ENCODE assay signal across 1 cellular context in genomic region chr10:33334839-33335549, GRCh38.
TF ChIP-seq lines count a peak whose summit lies in the region.

No MANE protein-coding gene starts in this region.

TF ChIP-seq in H1, 55 proteins besides CTCF, POLR2A, EP300 and RAD21 (continued from another document):
- TF ChIP-seq HDAC2 (IDR thresholded peaks at IDR 0.05; ENCODE audit: borderline replicate concordance in 1 of 2, low read depth in 2 of 2, low read length in 2 of 2) (no peak), HDAC6 (IDR thresholded peaks at IDR 0.05; ENCODE audit: low read depth, low read length) (no peak), CEBPB (IDR thresholded peaks at IDR 0.05; ENCODE audit: low read depth, low read length) (no peak), SUZ12 (IDR thresholded peaks at IDR 0.05; ENCODE audit: low read length) (peak; percentile 76), POU5F1 (IDR thresholded peaks at IDR 0.05; ENCODE audit: low read depth, low read length) (no peak), E2F6 (IDR thresholded peaks at IDR 0.05) (peak; percentile 11; the same call in 1 of the 2 replicates), SIRT6 (IDR thresholded peaks at IDR 0.05; ENCODE audit: low read length) (no peak), SIN3A (conservative IDR thresholded peaks at IDR 0.05 in 1 of 2, IDR thresholded peaks at IDR 0.05 in 1 of 2; ENCODE audit: low read depth in 1 of 2, low read length in 2 of 2) (0 out of 4 replicates have a peak, but pooled peaks have one; percentile 11 to 17), GTF2F1 (IDR thresholded peaks at IDR 0.05; ENCODE audit: borderline replicate concordance, low read depth, low read length) (no peak), KDM4A (IDR thresholded peaks at IDR 0.05; ENCODE audit: low read depth, low read length, severe bottlenecking) (peak; percentile 40), EZH2 (IDR thresholded peaks at IDR 0.05; ENCODE audit: low read depth, low read length, severe bottlenecking) (peak; percentile 74), CREB1 (IDR thresholded peaks at IDR 0.05) (no peak), SIX5 (IDR thresholded peaks at IDR 0.05; ENCODE audit: low read depth, low read length) (no peak), JUND (IDR thresholded peaks at IDR 0.05; ENCODE audit: low read length) (no peak), BRCA1 (IDR thresholded peaks at IDR 0.05; ENCODE audit: low read depth, low read length) (no peak), GABPA (IDR thresholded peaks at IDR 0.05; ENCODE audit: borderline replicate concordance, insufficient read depth, low read length) (0 out of 2 replicates have a peak, but pooled peaks have one; percentile 24), RNF2 (IDR thresholded peaks at IDR 0.05; ENCODE audit: borderline replicate concordance, low read depth, low read length, missing control alignments, poor library complexity, severe bottlenecking) (peak; percentile 70), BACH1 (IDR thresholded peaks at IDR 0.05; ENCODE audit: low read length) (no peak), NANOG (IDR thresholded peaks at IDR 0.05; ENCODE audit: insufficient read depth, low read depth, low read length, poor library complexity, severe bottlenecking) (no peak), RFX5 (IDR thresholded peaks at IDR 0.05; ENCODE audit: borderline replicate concordance, low read depth, low read length) (no peak), PHF8 (conservative IDR thresholded peaks at IDR 0.05; ENCODE audit: low read depth, low read length) (no peak), CHD7 (IDR thresholded peaks at IDR 0.05; ENCODE audit: insufficient replicate concordance, low read length) (no peak), TEAD4 (IDR thresholded peaks at IDR 0.05; ENCODE audit: low read depth, low read length) (no peak)
